In the genomic region with DNA sequence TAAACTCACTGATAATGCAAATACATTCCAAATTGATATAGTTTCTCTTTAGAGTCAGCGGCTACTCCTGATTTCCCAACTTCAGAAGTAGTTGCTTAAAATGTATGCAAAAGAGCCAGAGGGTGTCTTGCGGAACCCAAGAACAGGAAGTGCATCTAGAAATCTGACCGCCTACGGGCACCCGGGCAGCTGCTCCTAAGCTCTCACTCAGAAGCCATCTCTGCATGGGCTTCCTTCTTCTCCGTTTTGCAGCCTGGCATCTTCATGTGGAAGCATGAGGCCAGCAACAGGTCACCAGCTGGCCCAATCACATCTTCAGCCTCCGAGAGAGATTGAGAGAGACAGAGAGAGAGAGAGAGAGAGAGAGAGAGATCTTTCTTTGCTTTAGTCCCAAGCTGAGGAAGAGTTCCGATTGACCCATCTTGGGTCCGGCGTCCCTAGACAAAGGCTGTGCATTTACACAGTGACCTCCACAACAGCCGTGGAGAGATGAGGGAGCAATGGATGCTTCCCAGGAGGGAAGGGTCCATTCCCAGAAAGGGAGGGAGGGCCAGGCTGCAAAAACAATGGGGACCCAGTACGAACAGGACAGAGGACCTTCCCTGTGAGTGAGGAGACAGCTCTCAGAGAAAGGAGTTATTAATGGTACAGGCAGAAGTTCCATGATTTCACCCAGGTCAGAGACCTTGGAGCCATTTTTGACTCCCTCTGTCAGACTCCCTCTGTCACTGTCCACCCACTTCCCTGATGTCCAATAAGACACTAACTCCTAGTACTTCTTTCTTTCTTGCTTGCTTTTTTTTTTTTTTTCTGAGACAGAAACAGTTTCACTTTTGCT, we compare ENCODE assay signal across 8 cellular contexts. TPM values are rescaled to one million over a fixed set of nuclear protein-coding genes. Genes with fewer than 3 reads are reported as not detected.
DNase-seq lines count a peak whose midpoint lies in the region; ATAC-seq and TF ChIP-seq lines count a peak whose summit lies in the region.

No MANE protein-coding gene starts in this region.

- no peaks in the 10 kb centered on the region for H3K9me2 ChIP-seq in Karpas-422 (replicated peaks; ENCODE audit: insufficient read depth, low read length)

- H3K36me3 ChIP-seq in Karpas-422 (ENCODE audit: insufficient read depth, low read length) (no peaks in the 10 kb centered on the region), skeletal muscle tissue (ENCODE audit: control insufficient read depth in 3 of 3, insufficient read depth in 3 of 3, low read length in 3 of 3) (no peaks in the 10 kb centered on the region)

- H3K27me3 Mint-ChIP-seq in activated naive CD8-positive, alpha-beta T cell treated with anti-CD3 and anti-CD28 coated beads, Interleukin-2, amount 50 U/mL, for 24 hours = no peaks in the 10 kb centered on the region

- WGBS in lower leg skin, 2 donors = 73 to 83% methylated on average over 12 of the region's 12 CpGs

- H4K20me1 ChIP-seq in Karpas-422 (ENCODE audit: insufficient read depth, low read depth, low read length) = no peaks in the 10 kb centered on the region

- H3K4me3 Mint-ChIP-seq in activated naive CD8-positive, alpha-beta T cell treated with anti-CD3 and anti-CD28 coated beads, Interleukin-2, amount 50 U/mL, for 24 hours = peak overlapping the region; percentile 66

- intact Hi-C loops in lower leg skin (cut with DNase I; ENCODE audit: low total_unique reads) = no loop called here

- no peaks in the 10 kb centered on the region for H3K9me3 Mint-ChIP-seq in activated naive CD8-positive, alpha-beta T cell treated with anti-CD3 and anti-CD28 coated beads, Interleukin-2, amount 50 U/mL, for 24 hours

- H3K9me3 ChIP-seq in Karpas-422 (ENCODE audit: low read length) (no peaks in the 10 kb centered on the region), skeletal muscle tissue (ENCODE audit: control insufficient read depth in 3 of 3, low read length in 3 of 3) (no peaks in the 10 kb centered on the region)

- H3K27ac ChIP-seq in Karpas-422 (ENCODE audit: low read length) (peak overlapping the region; percentile 43), skeletal muscle tissue (ENCODE audit: low read depth, low read length) (peak overlapping the region; percentile 4)

- H3K27me3 ChIP-seq in Karpas-422 (ENCODE audit: low read length) (no peaks in the 10 kb centered on the region), skeletal muscle tissue (ENCODE audit: control insufficient read depth in 3 of 3, insufficient read depth in 3 of 3, low read length in 3 of 3) (no peaks in the 10 kb centered on the region)

- H3K4me1 ChIP-seq in Karpas-422 (ENCODE audit: low read length) = peaks cover 20% of the 10 kb centered on the region
- peaks cover 0 to 5% (median 0%) of the 10 kb centered on the region in 3 donors for H3K4me1 ChIP-seq in skeletal muscle tissue (ENCODE audit: control insufficient read depth in 3 of 3, insufficient read depth in 3 of 3, low read length in 3 of 3)

- no peak for TF ChIP-seq POLR2A in lower leg skin (IDR thresholded peaks at IDR 0.05)

- H3K4me3 ChIP-seq in Karpas-422 (ENCODE audit: low read length) = peak overlapping the region; percentile 73
- no peak overlapping the region for H3K4me3 ChIP-seq in skeletal muscle tissue (ENCODE audit: low read length in 3 of 3)
- H3K4me3 ChIP-seq in lower leg skin (ENCODE audit: low read depth, poor library complexity, severe bottlenecking) = no peak overlapping the region

- H3K4me1 Mint-ChIP-seq in activated naive CD8-positive, alpha-beta T cell treated with anti-CD3 and anti-CD28 coated beads, Interleukin-2, amount 50 U/mL, for 24 hours = peaks cover 12% of the 10 kb centered on the region

- no peaks in the 10 kb centered on the region for H3K36me3 Mint-ChIP-seq in activated naive CD8-positive, alpha-beta T cell treated with anti-CD3 and anti-CD28 coated beads, Interleukin-2, amount 50 U/mL, for 24 hours (ENCODE audit: low read depth)

- H3K27ac Mint-ChIP-seq in activated naive CD8-positive, alpha-beta T cell treated with anti-CD3 and anti-CD28 coated beads, Interleukin-2, amount 50 U/mL, for 24 hours = peak overlapping the region; percentile 83

- peak overlapping the region; percentile 97 for H2AFZ ChIP-seq in Karpas-422 (ENCODE audit: low read length)

- H3K4me2 ChIP-seq in Karpas-422 (ENCODE audit: low read depth, low read length, poor library complexity, severe bottlenecking) = peak overlapping the region; percentile 97

- TF ChIP-seq CTCF in lower leg skin (IDR thresholded peaks at IDR 0.05) = no peak

- ATAC-seq in GM18499 (IDR thresholded peaks at IDR 0.05; ENCODE audit: insufficient read depth, unreplicated experiment) = peak; percentile 61
- ATAC-seq in GM21529 (IDR thresholded peaks at IDR 0.05; ENCODE audit: unreplicated experiment) = peak; percentile 92
- peak; percentile 49 for ATAC-seq in activated naive CD8-positive, alpha-beta T cell treated with anti-CD3 and anti-CD28 coated beads, Interleukin-2, amount 50 U/mL, for 24 hours

- peak; percentile 93 for DNase-seq in Karpas-422
- DNase-seq in activated naive CD8-positive, alpha-beta T cell treated with anti-CD3 and anti-CD28 coated beads, Interleukin-2, amount 50 U/mL, for 24 hours = no peak
- no peak for DNase-seq in lower leg skin (ENCODE audit: low spot score in 2 of 2)
- DNase-seq in NCI-H2171 treated with DMSO at 0.1 percent for 48 hours (lab: John Stamatoyannopoulos, UW) = no peak
- no peak for DNase-seq in hepatic stellate cell (ENCODE audit: low spot score)

- peak overlapping the region; percentile 73 for H3K9ac ChIP-seq in Karpas-422 (ENCODE audit: low read length)
- no peak overlapping the region for H3K9ac ChIP-seq in skeletal muscle tissue (ENCODE audit: low read depth in 1 of 3, low read length in 3 of 3)

- no peaks in the 10 kb centered on the region for H3K79me2 ChIP-seq in Karpas-422 (ENCODE audit: low read length)

RNA-seq across cellular contexts. Expression of a gene that starts 28.2 kb away (rescaled TPM):
- total RNA-seq in Karpas-422 (2014; rRNA removed; shearing (Covaris generic); ENCODE audit: low replicate concordance) = 8.0 and 16.7 TPM in 2 replicates
- total RNA-seq in skeletal muscle tissue = 16.2 TPM
- 10 to 100 TPM; 34.1 to 55.5 (median 45.2) TPM for total RNA-seq in lower leg skin
